Comparison of ENCODE assay signal across 16 cellular contexts in the genomic region with DNA sequence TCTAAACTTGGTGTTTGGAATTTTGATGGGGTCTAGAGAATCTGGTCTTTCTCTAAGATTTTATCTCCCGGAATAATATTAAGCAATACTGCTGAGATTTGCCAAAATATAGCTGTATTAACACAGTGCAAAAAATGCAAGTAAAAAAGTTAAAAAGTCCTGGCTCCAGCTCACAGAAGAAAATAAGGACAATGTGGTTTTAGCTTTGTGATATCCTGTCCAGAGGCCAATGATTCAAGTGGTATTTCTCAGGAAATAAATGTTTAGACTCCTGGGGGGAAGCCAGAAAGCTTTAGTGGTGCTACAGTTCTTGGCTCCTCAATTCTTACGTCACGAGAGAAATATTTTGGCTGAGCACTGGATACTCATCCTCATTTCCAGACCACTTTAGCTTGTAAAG. TPM values are rescaled to one million over a fixed set of nuclear protein-coding genes. Genes with fewer than 3 reads are reported as not detected.
A peak's percentile ranks its signal among the peaks of the same experiment; 100 is the strongest.
DNase-seq lines count a peak whose midpoint lies in the region; ATAC-seq, FAIRE-seq and TF ChIP-seq lines count a peak whose summit lies in the region.
"Had no signal": no experiment of that assay in that cellular context is flagged by ENCODE, and none has a peak within 500 bp of the region (broad histone marks: within the 10 kb centered on the region; RNA-seq: fewer than 3 reads in every experiment).

No MANE protein-coding gene starts in this region.

- H3K9me1 ChIP-seq in IMR-90 (ENCODE audit: insufficient read depth, low read length) (0 out of 2 replicates have a peak, but pooled peaks cover 4% of the 10 kb centered on the region), endothelial cell of umbilical vein (replicated peaks; ENCODE audit: control insufficient read depth, extremely low read depth, insufficient read depth, low read length) (no peaks in the 10 kb centered on the region)

- no peaks in the 10 kb centered on the region for H3K79me2 ChIP-seq in endothelial cell of umbilical vein (ENCODE audit: control insufficient read depth, insufficient read depth, low read length)

- peak; percentile 60 for DNase-seq in A673 (ENCODE audit: low spot score)
- peak; percentile 91 for DNase-seq in IMR-90
- DNase-seq in endothelial cell of umbilical vein (ENCODE audit: low read depth, low spot score), result peak; percentile 72
- DNase-seq in lung microvascular endothelial cell (ENCODE audit: low read depth in 2 of 2), result peak; percentile 53 to 76
- DNase-seq in germinal center (ENCODE audit: low spot score), result no peak
- DNase-seq in stimulated activated naive CD4-positive, alpha-beta T cell treated with Interleukin-2 at 50 U/mL for 16 hours (lab: John Stamatoyannopoulos, UW), result no peak
- DNase-seq in activated CD4-positive, alpha-beta memory T cell treated with anti-CD3 and anti-CD28 coated beads for 36 hours, result no peak
- DNase-seq: AML-193, gastrocnemius medialis, midbrain, NCI-H2029, T-helper 9 cell had no signal

- H3K27ac Mint-ChIP-seq in activated CD4-positive, alpha-beta memory T cell treated with anti-CD3 and anti-CD28 coated beads for 36 hours, result no peak overlapping the region

- peak overlapping the region; percentile 61; the same call in 1 of the 2 replicates for H3K4me2 ChIP-seq in IMR-90 (ENCODE audit: low read depth, low read length)
- peak overlapping the region; percentile 52 for H3K4me2 ChIP-seq in endothelial cell of umbilical vein (ENCODE audit: insufficient read depth, low read length)

- H3K27me3 Mint-ChIP-seq in activated CD4-positive, alpha-beta memory T cell treated with anti-CD3 and anti-CD28 coated beads for 36 hours, result no peaks in the 10 kb centered on the region

- CTCF ChIA-PET in A673 (lab: Charles Lee) (no interaction called here), IMR-90 (lab: Yijun Ruan, JAX) (no interaction called here), endothelial cell of umbilical vein (lab: Charles Lee) (interaction anchor here (0.9 to 1.0 kb wide), 3 partner anchors 9 to 40 kb away, joined by 3 to 8 read pairs (median 4); no protein-coding TSS in a partner anchor)
- CTCF ChIA-PET in activated CD4-positive, alpha-beta memory T cell treated with anti-CD3 and anti-CD28 coated beads for 36 hours (lab: Charles Lee), result no interaction called here

- dilution Hi-C loops in IMR-90 (cut with HindIII; ENCODE audit: low sequenced_read_pairs, unreplicated experiment) (no loop called here), endothelial cell of umbilical vein (cut with MboI; ENCODE audit: extremely low pct_ligation_motif_present, low sequenced_read_pairs) (no loop called here)

- H3K18ac ChIP-seq in IMR-90 (ENCODE audit: low read depth, low read length), result no peak overlapping the region

- FAIRE-seq in endothelial cell of umbilical vein (lab: Jason Lieb, UNC), result peak; percentile 92
- FAIRE-seq: G401.6, K562 had no signal

- H3K36me3 ChIP-seq in A673 (ENCODE audit: insufficient read depth, low read length, poor library complexity, severe bottlenecking), result no peaks in the 10 kb centered on the region
- no peaks in the 10 kb centered on the region for H3K36me3 ChIP-seq in IMR-90 (ENCODE audit: control insufficient read depth, insufficient read depth, low read length)
- no peaks in the 10 kb centered on the region for H3K36me3 ChIP-seq in endothelial cell of umbilical vein (ENCODE audit: control insufficient read depth in 2 of 2, extremely low read depth in 1 of 2, insufficient read depth in 2 of 2, low read length in 2 of 2)
- H3K36me3 ChIP-seq: cardiac muscle cell, gastrocnemius medialis had no signal

- ATAC-seq in IMR-90 (ENCODE audit: low read depth) (peak; percentile 92), HG03521 (IDR thresholded peaks at IDR 0.05; ENCODE audit: unreplicated experiment) (no peak)
- ATAC-seq: K562 had no signal

- H4K5ac ChIP-seq in IMR-90 (ENCODE audit: low read depth, low read length), result 0 out of 2 replicates have a peak overlapping the region, but pooled peaks have one; percentile 7

- intact Hi-C loops in A673 (cut with micrococcal nuclease; ENCODE audit: unreplicated experiment), result no loop called here
- intact Hi-C loops in IMR-90 (cut with micrococcal nuclease), result no loop called here
- intact Hi-C loops in endothelial cell of umbilical vein (cut with micrococcal nuclease), result loop anchor here (2.0 kb wide), 2 partner anchors 13 to 35 kb away; no protein-coding TSS in a partner anchor
- intact Hi-C loops in activated CD4-positive, alpha-beta memory T cell treated with anti-CD3 and anti-CD28 coated beads for 36 hours (cut with micrococcal nuclease), result no loop called here

- no peaks in the 10 kb centered on the region for H3K27me3 ChIP-seq in A673 (replicated peaks; ENCODE audit: insufficient read depth, low read depth, low read length, poor library complexity)
- H3K27me3 ChIP-seq in IMR-90 (ENCODE audit: control insufficient read depth, insufficient read depth, low read length), result no peaks in the 10 kb centered on the region
- no peaks in the 10 kb centered on the region for H3K27me3 ChIP-seq in endothelial cell of umbilical vein (ENCODE audit: control insufficient read depth in 2 of 2, insufficient read depth in 2 of 2, low read length in 2 of 2)
- H3K27me3 ChIP-seq: cardiac muscle cell had no signal

- no peak overlapping the region for H2AK5ac ChIP-seq in IMR-90 (ENCODE audit: low read depth, low read length)

- H2BK20ac ChIP-seq in IMR-90 (ENCODE audit: low read depth, low read length), result no peak overlapping the region

- POLR2A ChIA-PET in A673 (lab: Charles Lee; ENCODE audit: low non-redundant PET), result no interaction called here
- POLR2A ChIA-PET in IMR-90 (lab: Charles Lee; ENCODE audit: unreplicated experiment), result no interaction called here
- POLR2A ChIA-PET in endothelial cell of umbilical vein (lab: Charles Lee), result no interaction called here
- POLR2A ChIA-PET in activated CD4-positive, alpha-beta memory T cell treated with anti-CD3 and anti-CD28 coated beads for 36 hours (lab: Charles Lee), result no interaction called here

- H4K8ac ChIP-seq in IMR-90 (ENCODE audit: low read depth in 2 of 2, low read length in 2 of 2), result no peak overlapping the region

- H3K56ac ChIP-seq in IMR-90 (ENCODE audit: extremely low read depth, insufficient read depth, low read length), result no peak overlapping the region

- H3K9ac ChIP-seq in IMR-90 (ENCODE audit: low read depth, low read length) (no peak overlapping the region), endothelial cell of umbilical vein (replicated peaks; ENCODE audit: extremely low read depth, insufficient read depth, low read length) (no peak overlapping the region)

- no peak overlapping the region for H4K91ac ChIP-seq in IMR-90 (ENCODE audit: insufficient read depth, low read depth, low read length)

- no peak overlapping the region for H2BK15ac ChIP-seq in IMR-90 (ENCODE audit: low read depth, low read length)

- no peak overlapping the region for H3K14ac ChIP-seq in IMR-90 (replicated peaks; ENCODE audit: low read depth, low read length)

- H3K36me3 Mint-ChIP-seq in activated CD4-positive, alpha-beta memory T cell treated with anti-CD3 and anti-CD28 coated beads for 36 hours, result no peaks in the 10 kb centered on the region

- TF ChIP-seq RAD21 in IMR-90 (IDR thresholded peaks at IDR 0.05; ENCODE audit: low read length), result no peak

- H3K79me1 ChIP-seq in IMR-90 (ENCODE audit: low read depth in 1 of 2, low read length in 2 of 2), result no peaks in the 10 kb centered on the region

- H3K9me3 Mint-ChIP-seq in activated CD4-positive, alpha-beta memory T cell treated with anti-CD3 and anti-CD28 coated beads for 36 hours, result peaks cover 9% of the 10 kb centered on the region

- in situ Hi-C loops in IMR-90 (cut with MboI; ENCODE audit: low sequenced_read_pairs), result no loop called here

- H3K27ac ChIP-seq in A673 (ENCODE audit: low read depth, low read length, poor library complexity, severe bottlenecking) (no peak overlapping the region), IMR-90 (ENCODE audit: insufficient read depth, low read length) (0 out of 2 replicates have a peak overlapping the region, but pooled peaks have one; percentile 9), endothelial cell of umbilical vein (ENCODE audit: insufficient read depth, low read depth, low read length) (peak overlapping the region; percentile 11)
- H3K27ac ChIP-seq: cardiac muscle cell, gastrocnemius medialis had no signal

- H3K9me3 ChIP-seq in A673 (ENCODE audit: low read depth, low read length, poor library complexity, severe bottlenecking) (no peaks in the 10 kb centered on the region), IMR-90 (ENCODE audit: control insufficient read depth, insufficient read depth, low read length) (peaks cover 2% of the 10 kb centered on the region; the same call in 1 of the 2 replicates), endothelial cell of umbilical vein (replicated peaks; ENCODE audit: control insufficient read depth, insufficient read depth, low read length) (no peaks in the 10 kb centered on the region)
- H3K9me3 ChIP-seq: gastrocnemius medialis had no signal

- H2AFZ ChIP-seq in IMR-90 (replicated peaks; ENCODE audit: low read length, poor library complexity) (no peak overlapping the region), endothelial cell of umbilical vein (ENCODE audit: low read depth, low read length) (no peak overlapping the region)

- H3K4me3 ChIP-seq in A673 (ENCODE audit: low read depth, low read length, poor library complexity, severe bottlenecking) (no peak overlapping the region), IMR-90 (ENCODE audit: insufficient read depth, low read depth, low read length) (no peak overlapping the region), endothelial cell of umbilical vein (replicated peaks in 1 of 3; ENCODE audit: insufficient read depth in 1 of 3, low read depth in 1 of 3, low read length in 3 of 3) (no peak overlapping the region)
- H3K4me3 ChIP-seq: cardiac muscle cell, gastrocnemius medialis, K562 had no signal

- H3K4me1 ChIP-seq in A673 (ENCODE audit: insufficient read depth, low read length, poor library complexity, severe bottlenecking) (no peaks in the 10 kb centered on the region), IMR-90 (ENCODE audit: control insufficient read depth, insufficient read depth, low read length) (peaks cover 2% of the 10 kb centered on the region; the same call in 1 of the 2 replicates), endothelial cell of umbilical vein (ENCODE audit: control insufficient read depth, extremely low read depth, insufficient read depth, low read length) (no peaks in the 10 kb centered on the region)
- H3K4me1 ChIP-seq: gastrocnemius medialis had no signal

- WGBS in IMR-90 (ENCODE audit: extremely low coverage in 2 of 2, insufficient read length in 1 of 2), 2 experiments, result no CpG with 5 or more reads among the region's 3 CpGs

- TF ChIP-seq CTCF in A673 (conservative IDR thresholded peaks at IDR 0.05; ENCODE audit: low read depth, low read length) (no peak), IMR-90 (conservative IDR thresholded peaks at IDR 0.05; ENCODE audit: low read depth, low read length) (no peak), endothelial cell of umbilical vein (IDR thresholded peaks at IDR 0.05; ENCODE audit: extremely low read depth in 1 of 2, insufficient read depth in 1 of 2, low read depth in 1 of 2, low read length in 2 of 2) (no peak)

- no peak overlapping the region for H3K23ac ChIP-seq in IMR-90 (ENCODE audit: low read depth, low read length)

- H2AK9ac ChIP-seq in IMR-90 (replicated peaks; ENCODE audit: low read depth, low read length, poor library complexity), result no peak overlapping the region

- H3K4me1 Mint-ChIP-seq in activated CD4-positive, alpha-beta memory T cell treated with anti-CD3 and anti-CD28 coated beads for 36 hours (ENCODE audit: low read depth), result no peaks in the 10 kb centered on the region

- H4K20me1 ChIP-seq in IMR-90 (ENCODE audit: insufficient read depth, low read length) (no peaks in the 10 kb centered on the region), endothelial cell of umbilical vein (replicated peaks; ENCODE audit: control insufficient read depth, extremely low read depth, insufficient read depth, low read length) (no peaks in the 10 kb centered on the region)

- BruUV-seq in A673 (replicated peaks; lab: Mats Ljungman, UMichigan) (no TSS peak), IMR-90 (replicated peaks; lab: Mats Ljungman, UMichigan) (no TSS peak), endothelial cell of umbilical vein (replicated peaks; lab: Mats Ljungman, UMichigan) (no TSS peak)

- TF ChIP-seq POLR2A in IMR-90 (IDR thresholded peaks at IDR 0.05; ENCODE audit: low read depth, low read length) (no peak), endothelial cell of umbilical vein (IDR thresholded peaks at IDR 0.05; ENCODE audit: low read depth, low read length) (no peak)

- H3K4me3 Mint-ChIP-seq in activated CD4-positive, alpha-beta memory T cell treated with anti-CD3 and anti-CD28 coated beads for 36 hours, result no peak overlapping the region

- H2BK120ac ChIP-seq in IMR-90 (ENCODE audit: low read depth, low read length), result no peak overlapping the region

- H2BK5ac ChIP-seq in IMR-90 (ENCODE audit: low read depth, low read length, poor library complexity, severe bottlenecking), result peak overlapping the region; percentile 59

- H3K4ac ChIP-seq in IMR-90 (ENCODE audit: low read depth, low read length), result no peak overlapping the region

RNA-seq across cellular contexts. Expression of a gene that starts 40.9 kb away (rescaled TPM):
- 0.28 TPM in 1 of 2 replicates, not detected in the other for total RNA-seq in A673 (2021)
- under 0.01 and 0.28 TPM in 2 replicates for total RNA-seq in IMR-90 (2012; rRNA removed)
- polyA plus RNA-seq in IMR-90 (2012; rRNA removed), result 0.10 and 0.14 TPM in 2 replicates
- not detected in 2 replicates for polyA plus RNA-seq in IMR-90 (2012; cell fraction: cytosol; rRNA removed)
- not detected in 2 replicates for polyA plus RNA-seq in IMR-90 (2012; cell fraction: nucleus; rRNA removed; ENCODE audit: low replicate concordance)
- total RNA-seq in endothelial cell of umbilical vein, result not detected in 2 replicates
- polyA plus RNA-seq in endothelial cell of umbilical vein, result not detected in 2 replicates
- polyA plus RNA-seq in endothelial cell of umbilical vein (2011; cell fraction: cytosol; rRNA removed), result not detected in 2 replicates
- polyA plus RNA-seq in endothelial cell of umbilical vein (2011; cell fraction: nucleus; rRNA removed), result not detected in 2 replicates
- polyA plus RNA-seq in endothelial cell of umbilical vein (2012), result not detected in 2 replicates
- polyA minus RNA-seq in endothelial cell of umbilical vein, result not detected in 2 replicates
- polyA minus RNA-seq in endothelial cell of umbilical vein (2011; cell fraction: cytosol; rRNA and poly(A)+ RNA removed), result not detected
- polyA minus RNA-seq in endothelial cell of umbilical vein (2011; cell fraction: nucleus; rRNA and poly(A)+ RNA removed), result not detected in 2 replicates
- total RNA-seq in lung microvascular endothelial cell, result 0.20 and 0.65 TPM in 2 replicates
- not detected for total RNA-seq in activated CD4-positive, alpha-beta memory T cell treated with anti-CD3 and anti-CD28 coated beads for 36 hours
- total RNA-seq: cardiac muscle cell had no signal
- polyA plus RNA-seq: cardiac muscle cell had no signal

Comparison
In these comparisons a context has a peak if more than half of its experiments do, and no peak if none do; other contexts are left out.
1. DNase-seq: peak in A673 (single experiment), IMR-90 (single experiment), endothelial cell of umbilical vein (single experiment) and lung microvascular endothelial cell (2 of 2); none in germinal center (single experiment), stimulated activated naive CD4-positive, alpha-beta T cell treated with Interleukin-2 at 50 U/mL for 16 hours (single experiment) and activated CD4-positive, alpha-beta memory T cell treated with anti-CD3 and anti-CD28 coated beads for 36 hours (single experiment).